In genomic region chr17:62948370-62948769, GRCh38 we compare ENCODE assay signal across 10 cellular contexts.
"Had no signal": no experiment of that assay in that cellular context is flagged by ENCODE, and none has a peak within 500 bp of the region (broad histone marks: within the 10 kb centered on the region; RNA-seq: fewer than 3 reads in every experiment).

No MANE protein-coding gene starts in this region.

- H3K4me3 Mint-ChIP-seq: H9, HFFc6 had no signal

- ATAC-seq: HCT116, K562 had no signal

- H3K9me3 Mint-ChIP-seq: H9, HFFc6 had no signal

- DNase-seq: GM23248, GOT3, H9, HFFc6, IMR-90, KG1 had no signal

- H3K4me3 ChIP-seq: GM23248, K562 had no signal

- FAIRE-seq: H54, HTR-8/SVneo, K562 had no signal

- H3K27ac Mint-ChIP-seq: H9, HFFc6 had no signal
